Comparison of ENCODE assay signal across 8 cellular contexts in genomic region chr15:30903497-30904187, GRCh38. TPM values are rescaled to one million over a fixed set of nuclear protein-coding genes. Genes with fewer than 3 reads are reported as not detected.
DNase-seq lines count a peak whose midpoint lies in the region; ATAC-seq and TF ChIP-seq lines count a peak whose summit lies in the region.

Gene FAN1 (plus strand): TSS chr15:30903915. CDS start chr15:30904664, 749 bp downstream.

- H3K4me3 Mint-ChIP-seq in activated CD8-positive, alpha-beta memory T cell treated with anti-CD3 and anti-CD28 coated beads, Interleukin-2, amount 10 ng/mL, durations not matched to agents 7 days and 5 days: peak within 1 kb of the TSS; percentile 84
- H3K4me3 Mint-ChIP-seq in endodermal cell: peak within 1 kb of the TSS; percentile 84

- H3K27me3 ChIP-seq in endodermal cell (ENCODE audit: control insufficient read depth, insufficient read depth, low read length, poor library complexity, severe bottlenecking): no peaks in the 10 kb centered on the region
- no peaks in the 10 kb centered on the region for H3K27me3 ChIP-seq in mesenchymal stem cell (ENCODE audit: control insufficient read depth in 1 of 2, insufficient read depth in 1 of 2, low read length in 2 of 2)

- H3K14ac ChIP-seq in mesenchymal stem cell (ENCODE audit: low read length in 2 of 2): peak within 1 kb of the TSS in 1 of 2 experiments; percentile 91

- H2BK5ac ChIP-seq in mesenchymal stem cell (ENCODE audit: low read depth, low read length, poor library complexity, severe bottlenecking): peak within 1 kb of the TSS; percentile 51

- peak within 1 kb of the TSS; percentile 12 for H3K27ac ChIP-seq in endodermal cell (ENCODE audit: low read depth, low read length)
- peak within 1 kb of the TSS; percentile 54 for H3K27ac ChIP-seq in mesenchymal stem cell (ENCODE audit: low read length, poor library complexity, severe bottlenecking)

- H2BK15ac ChIP-seq in mesenchymal stem cell (ENCODE audit: low read depth, poor library complexity, severe bottlenecking): no peak within 1 kb of the TSS

- no peaks in the 10 kb centered on the region for H3K9me3 ChIP-seq in endodermal cell (ENCODE audit: control insufficient read depth, low read length)
- no peaks in the 10 kb centered on the region for H3K9me3 ChIP-seq in mesenchymal stem cell (ENCODE audit: control insufficient read depth, low read length)

- CTCF ChIA-PET in activated CD8-positive, alpha-beta memory T cell treated with anti-CD3 and anti-CD28 coated beads, Interleukin-2, amount 10 ng/mL, durations not matched to agents 7 days and 5 days (lab: Charles Lee): interaction anchor here (0.8 to 1.7 kb wide), 9 partner anchors 9 to 294 kb away, joined by 3 to 12 read pairs (median 3); no protein-coding TSS in a partner anchor

- TF ChIP-seq CTCF in AG09309 (IDR thresholded peaks at IDR 0.05; ENCODE audit: control insufficient read depth, insufficient read depth, low read depth, low read length, missing control alignments) (peak; percentile 10), endodermal cell (conservative IDR thresholded peaks at IDR 0.05) (no peak)

- H2AK5ac ChIP-seq in mesenchymal stem cell (ENCODE audit: low read length, severe bottlenecking): no peak within 1 kb of the TSS

- H3K4me3 ChIP-seq in AG09309 (ENCODE audit: control insufficient read depth, low read depth, low read length) (peak within 1 kb of the TSS; percentile 82), endodermal cell (ENCODE audit: low read length) (peak within 1 kb of the TSS; percentile 96), mesenchymal stem cell (ENCODE audit: insufficient read depth in 1 of 2, low read depth in 1 of 2, low read length in 2 of 2) (peak within 1 kb of the TSS; percentile 97 to 99)

- H3K36me3 ChIP-seq in endodermal cell (ENCODE audit: control insufficient read depth, insufficient read depth, low read length) (peaks cover 10% of the 10 kb centered on the region), mesenchymal stem cell (ENCODE audit: control insufficient read depth in 1 of 2, insufficient read depth in 2 of 2, low read depth in 1 of 2, low read length in 2 of 2) (peaks cover 0 to 14% of the 10 kb centered on the region in 2 experiments)

- H3K36me3 Mint-ChIP-seq in activated CD8-positive, alpha-beta memory T cell treated with anti-CD3 and anti-CD28 coated beads, Interleukin-2, amount 10 ng/mL, durations not matched to agents 7 days and 5 days: peaks cover 6% of the 10 kb centered on the region
- peaks cover 9% of the 10 kb centered on the region for H3K36me3 Mint-ChIP-seq in endodermal cell (ENCODE audit: low read depth)

- ATAC-seq in GM18909 (IDR thresholded peaks at IDR 0.05; ENCODE audit: poor library complexity, unreplicated experiment) (peak; percentile 91), HG03175 (IDR thresholded peaks at IDR 0.05; ENCODE audit: unreplicated experiment) (peak; percentile 86)
- peak; percentile 90 for ATAC-seq in activated CD8-positive, alpha-beta memory T cell treated with anti-CD3 and anti-CD28 coated beads, Interleukin-2, amount 10 ng/mL, durations not matched to agents 7 days and 5 days

- peaks cover 5% of the 10 kb centered on the region for H3K27me3 Mint-ChIP-seq in activated CD8-positive, alpha-beta memory T cell treated with anti-CD3 and anti-CD28 coated beads, Interleukin-2, amount 10 ng/mL, durations not matched to agents 7 days and 5 days
- H3K27me3 Mint-ChIP-seq in endodermal cell (ENCODE audit: insufficient read depth): no peaks in the 10 kb centered on the region

- H2BK12ac ChIP-seq in mesenchymal stem cell (ENCODE audit: low read length in 2 of 2): peak within 1 kb of the TSS in 1 of 2 experiments; percentile 46

- H4K91ac ChIP-seq in mesenchymal stem cell (ENCODE audit: low read length): peak within 1 kb of the TSS; percentile 94

- DNase-seq in AG09309 (ENCODE audit: low read depth) (peak; percentile 39), NCI-H526 (lab: John Stamatoyannopoulos, UW) (peak; percentile 85 to 96), endodermal cell (peak; percentile 95), mesenchymal stem cell (peak; percentile 87)
- DNase-seq in activated CD8-positive, alpha-beta memory T cell treated with anti-CD3 and anti-CD28 coated beads, Interleukin-2, amount 10 ng/mL, durations not matched to agents 7 days and 5 days: peak; percentile 83
- peak; percentile 68 for DNase-seq in stimulated activated CD8-positive, alpha-beta memory T cell treated with anti-CD3 and anti-CD28 coated beads, Interleukin-12 subunit alpha, Interleukin-12 subunit beta, amount 100 ng/mL, for 4 hours (ENCODE audit: low read depth)

- H3K9ac ChIP-seq in endodermal cell (ENCODE audit: extremely low read depth, low read length, poor library complexity, severe bottlenecking) (peak within 1 kb of the TSS; percentile 51), mesenchymal stem cell (ENCODE audit: low read length) (peak within 1 kb of the TSS; percentile 95)

- H3K27ac Mint-ChIP-seq in activated CD8-positive, alpha-beta memory T cell treated with anti-CD3 and anti-CD28 coated beads, Interleukin-2, amount 10 ng/mL, durations not matched to agents 7 days and 5 days: peak within 1 kb of the TSS; percentile 65
- peak within 1 kb of the TSS; percentile 89 for H3K27ac Mint-ChIP-seq in endodermal cell

- peak within 1 kb of the TSS; percentile 86 for H3K4me2 ChIP-seq in mesenchymal stem cell (ENCODE audit: low read length, poor library complexity, severe bottlenecking)

- H3K4me1 ChIP-seq in endodermal cell (ENCODE audit: control insufficient read depth, insufficient read depth, low read length) (no peaks in the 10 kb centered on the region), mesenchymal stem cell (ENCODE audit: control insufficient read depth, insufficient read depth, low read depth, low read length) (peaks cover 3% of the 10 kb centered on the region)

- peak within 1 kb of the TSS; percentile 30 for H2BK120ac ChIP-seq in mesenchymal stem cell (ENCODE audit: low read depth, low read length)

- 0% methylated on average over 24 to 65 of the region's 65 CpGs for WGBS in endodermal cell (ENCODE audit: insufficient coverage in 1 of 2, insufficient read length in 1 of 2), 2 experiments
- under 1% methylated on average over 46 of the region's 65 CpGs for WGBS in mesenchymal stem cell

- H4K8ac ChIP-seq in mesenchymal stem cell (ENCODE audit: low read length): peak within 1 kb of the TSS; percentile 97

- peak within 1 kb of the TSS; percentile 78 for H2AFZ ChIP-seq in mesenchymal stem cell (ENCODE audit: low read depth, low read length)

- peak within 1 kb of the TSS; percentile 69 to 84 for H3K4ac ChIP-seq in mesenchymal stem cell (ENCODE audit: low read depth in 1 of 2, low read length in 2 of 2)

- peak within 1 kb of the TSS in 1 of 2 experiments; percentile 66 for H3K23ac ChIP-seq in mesenchymal stem cell (ENCODE audit: low read length in 2 of 2)

- no peaks in the 10 kb centered on the region for H3K9me3 Mint-ChIP-seq in activated CD8-positive, alpha-beta memory T cell treated with anti-CD3 and anti-CD28 coated beads, Interleukin-2, amount 10 ng/mL, durations not matched to agents 7 days and 5 days (ENCODE audit: low read depth)
- H3K9me3 Mint-ChIP-seq in endodermal cell: no peaks in the 10 kb centered on the region

- H3K18ac ChIP-seq in mesenchymal stem cell (ENCODE audit: low read depth in 1 of 2, low read length in 2 of 2): peak within 1 kb of the TSS; percentile 76 to 97

- H3K79me1 ChIP-seq in mesenchymal stem cell (replicated peaks; ENCODE audit: low read length, poor library complexity, severe bottlenecking): peaks cover 8% of the 10 kb centered on the region

- H3K4me1 Mint-ChIP-seq in activated CD8-positive, alpha-beta memory T cell treated with anti-CD3 and anti-CD28 coated beads, Interleukin-2, amount 10 ng/mL, durations not matched to agents 7 days and 5 days: peaks cover 18% of the 10 kb centered on the region
- H3K4me1 Mint-ChIP-seq in endodermal cell: peaks cover 2% of the 10 kb centered on the region

RNA-seq across cellular contexts. Expression of gene FAN1, which starts in this region (rescaled TPM):
- 10 to 100 TPM; 14.8 to 16.9 TPM for total RNA-seq in activated CD8-positive, alpha-beta memory T cell treated with anti-CD3 and anti-CD28 coated beads, Interleukin-2, amount 10 ng/mL, durations not matched to agents 7 days and 5 days
- total RNA-seq in endodermal cell: 10 to 100 TPM; 20.0 to 25.9 TPM
- polyA plus RNA-seq in endodermal cell (2013, experiment 1 of 2): 23.9 TPM
- 22.3 TPM for polyA plus RNA-seq in endodermal cell (2013, experiment 2 of 2)
- 4.5 TPM for polyA plus RNA-seq in mesenchymal stem cell (2013, experiment 1 of 2)
- 5.7 TPM for polyA plus RNA-seq in mesenchymal stem cell (2013, experiment 2 of 2)

Comparison
In these comparisons a context has a peak if more than half of its experiments do, and no peak if none do; other contexts are left out.
1. Peak in every context shown above with its lines: DNase-seq, ATAC-seq, H3K4me3 ChIP-seq and H3K27ac ChIP-seq.
2. DNase-seq: peak in every context shown above with its lines; median percentile 95 in endodermal cell; 90 in NCI-H526; 87 in mesenchymal stem cell; 83 in activated CD8-positive, alpha-beta memory T cell treated with anti-CD3 and anti-CD28 coated beads, Interleukin-2, amount 10 ng/mL, durations not matched to agents 7 days and 5 days; 68 in stimulated activated CD8-positive, alpha-beta memory T cell treated with anti-CD3 and anti-CD28 coated beads, Interleukin-12 subunit alpha, Interleukin-12 subunit beta, amount 100 ng/mL, for 4 hours; 39 in AG09309.